Comparison of ENCODE assay signal across 1 cellular context in the genomic region with DNA sequence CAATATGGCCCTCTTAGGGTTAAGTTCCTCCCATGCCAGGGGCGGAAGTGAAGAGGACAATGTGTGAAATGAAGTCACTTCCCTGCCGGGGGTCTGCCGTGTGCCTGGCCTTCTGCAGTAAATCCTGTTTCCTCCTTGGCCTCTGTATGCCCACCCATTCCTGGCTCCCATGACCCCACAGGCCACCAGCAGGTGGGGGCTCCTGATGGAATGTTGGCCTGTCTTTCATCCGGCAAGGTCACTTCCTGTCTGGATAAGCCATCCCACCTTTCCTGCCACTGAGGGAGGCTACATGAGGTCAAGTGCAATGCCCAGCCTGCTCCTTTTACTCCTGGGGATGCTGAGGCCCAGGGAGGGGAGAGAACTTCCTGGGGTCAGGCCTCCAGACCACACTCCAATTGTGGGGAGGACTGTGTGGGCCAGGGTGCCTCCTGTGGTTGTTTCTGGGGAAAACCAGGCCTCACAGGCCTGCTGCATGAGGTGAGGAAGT.
TF ChIP-seq lines count a peak whose summit lies in the region.

No MANE protein-coding gene starts in this region.

TF ChIP-seq in K562, 482 proteins besides CTCF, POLR2A, EP300 and RAD21:
- TF ChIP-seq GABPB1 (CRISPR knock-in tag; IDR thresholded peaks at IDR 0.05) (no peak), GABPA (tag; conservative IDR thresholded peaks at IDR 0.05; ENCODE audit: low read depth) (0 out of 2 replicates have a peak, but pooled peaks have one; percentile 14)
